8 cellular contexts compared by ENCODE assay signal in the genomic region with DNA sequence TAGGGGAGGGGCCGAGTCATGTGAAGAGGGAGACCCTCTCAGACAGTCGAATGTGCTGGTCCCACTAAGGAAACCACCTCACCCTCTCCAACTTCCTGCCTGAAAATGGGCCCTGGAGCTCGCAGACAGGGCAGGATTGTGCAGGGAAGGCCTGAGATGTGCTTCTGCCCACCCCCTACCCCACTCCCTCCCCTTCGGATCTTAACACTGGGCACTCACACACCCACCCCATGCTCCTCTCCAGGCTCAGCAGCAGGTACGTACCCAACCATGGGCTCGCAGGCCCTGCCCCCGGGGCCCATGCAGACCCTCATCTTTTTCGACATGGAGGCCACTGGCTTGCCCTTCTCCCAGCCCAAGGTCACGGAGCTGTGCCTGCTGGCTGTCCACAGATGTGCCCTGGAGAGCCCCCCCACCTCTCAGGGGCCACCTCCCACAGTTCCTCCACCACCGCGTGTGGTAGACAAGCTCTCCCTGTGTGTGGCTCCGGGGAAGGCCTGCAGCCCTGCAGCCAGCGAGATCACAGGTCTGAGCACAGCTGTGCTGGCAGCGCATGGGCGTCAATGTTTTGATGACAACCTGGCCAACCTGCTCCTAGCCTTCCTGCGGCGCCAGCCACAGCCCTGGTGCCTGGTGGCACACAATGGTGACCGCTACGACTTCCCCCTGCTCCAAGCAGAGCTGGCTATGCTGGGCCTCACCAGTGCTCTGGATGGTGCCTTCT. TPM values are rescaled to one million over a fixed set of nuclear protein-coding genes. Genes with fewer than 3 reads are reported as not detected.
DNase-seq lines count a peak whose midpoint lies in the region; ATAC-seq, FAIRE-seq and TF ChIP-seq lines count a peak whose summit lies in the region.

No MANE protein-coding gene starts in this region.

- ATAC-seq in GM19395 (IDR thresholded peaks at IDR 0.05; ENCODE audit: unreplicated experiment) (peak; percentile 28), HG03108 (IDR thresholded peaks at IDR 0.05; ENCODE audit: unreplicated experiment) (no peak)

- FAIRE-seq in bronchial epithelial cell (lab: Jason Lieb, UNC): no peak

- peak overlapping the region; percentile 57 for H3K4me3 ChIP-seq in AG04449 (ENCODE audit: low read depth, low read length)
- H3K4me3 ChIP-seq in OCI-LY7 (ENCODE audit: low read depth, low read length, poor library complexity, severe bottlenecking): peak overlapping the region; percentile 72
- H3K4me3 ChIP-seq in bronchial epithelial cell (ENCODE audit: low read depth, low read length): peak overlapping the region; percentile 30
- peak overlapping the region; percentile 32 for H3K4me3 ChIP-seq in lower leg skin (ENCODE audit: low read depth, poor library complexity, severe bottlenecking)

- intact Hi-C loops in OCI-LY7 (cut with micrococcal nuclease; ENCODE audit: unreplicated experiment) (loop anchor here (1.0 to 2.0 kb wide), 2 partner anchors 20 to 41 kb away; partner anchors contain the start of gene ATRIP), lower leg skin (cut with DNase I; ENCODE audit: low total_unique reads) (loop anchor here (10.0 kb wide), 1 partner anchor 78 kb away; no protein-coding TSS in a partner anchor)

- no peak for TF ChIP-seq CTCF in AG04449 (IDR thresholded peaks at IDR 0.05; ENCODE audit: insufficient read depth, low read length, missing control alignments)
- no peak for TF ChIP-seq CTCF in OCI-LY7 (conservative IDR thresholded peaks at IDR 0.05; ENCODE audit: low read length)
- no peak for TF ChIP-seq CTCF in bronchial epithelial cell (IDR thresholded peaks at IDR 0.05; ENCODE audit: insufficient read depth, low read length, severe bottlenecking)
- no peak for TF ChIP-seq CTCF in lower leg skin (IDR thresholded peaks at IDR 0.05)

- DNase-seq in AG04449 (ENCODE audit: low read depth, low spot score) (no peak), OCI-LY7 (ENCODE audit: low spot score) (peak; percentile 57), bronchial epithelial cell (ENCODE audit: low read depth) (no peak), lower leg skin (ENCODE audit: low spot score in 2 of 2) (no peak), NCI-H2171 treated with DMSO at 0.1 percent for 48 hours (lab: John Stamatoyannopoulos, UW) (no peak)

- H3K4me2 ChIP-seq in OCI-LY7 (ENCODE audit: low read length): peak overlapping the region; percentile 86

- 2 to 16% methylated on average over 10 to 16 of the region's 19 CpGs for WGBS in lower leg skin, 2 donors

- H3K4me1 ChIP-seq in OCI-LY7 (ENCODE audit: insufficient read depth, low read length, poor library complexity, severe bottlenecking): peaks cover 57% of the 10 kb centered on the region

- TSS peak; percentile 64 for BruUV-seq in OCI-LY7 (replicated peaks; lab: Mats Ljungman, UMichigan)

- peaks cover 42% of the 10 kb centered on the region for H3K79me2 ChIP-seq in OCI-LY7 (ENCODE audit: insufficient read depth, low read depth, low read length)

- H2AFZ ChIP-seq in OCI-LY7 (ENCODE audit: low read length): no peak overlapping the region

- CTCF ChIA-PET in AG04449 (lab: Yijun Ruan, JAX): interaction anchor here (1.0 to 12.0 kb wide), 7 partner anchors 14 to 220 kb away, joined by 3 to 106 read pairs (median 8); no protein-coding TSS in a partner anchor
- CTCF ChIA-PET in OCI-LY7 (lab: Charles Lee; ENCODE audit: unreplicated experiment): interaction anchor here (1.0 kb wide), 2 partner anchors 30 to 87 kb away, joined by 3 to 4 read pairs; no protein-coding TSS in a partner anchor

- no peak for TF ChIP-seq POLR2A in lower leg skin (IDR thresholded peaks at IDR 0.05)

- H4K20me1 ChIP-seq in OCI-LY7 (ENCODE audit: insufficient read depth, low read length): no peaks in the 10 kb centered on the region; the same call in 1 of the 2 replicates

- no peaks in the 10 kb centered on the region for H3K27me3 ChIP-seq in bronchial epithelial cell (ENCODE audit: control insufficient read depth, insufficient read depth, low read length)

- peak overlapping the region; percentile 59 for H3K27ac ChIP-seq in OCI-LY7 (ENCODE audit: low read depth, low read length, poor library complexity, severe bottlenecking)
- peak overlapping the region; percentile 99 for H3K27ac ChIP-seq in temporal lobe (ENCODE audit: low read depth, low read length)

- POLR2A ChIA-PET in AG04449 (lab: Yijun Ruan, JAX) (interaction anchor here (0.6 kb wide), 2 partner anchors 218 to 1235 kb away, joined by 3 read pairs; no protein-coding TSS in a partner anchor), OCI-LY7 (lab: Charles Lee) (interaction anchor here (0.7 kb wide), 1 partner anchor 27 kb away, joined by 3 read pairs; the partner anchor contains the start of genes CCDC51 and TMA7)

- H3K9me3 ChIP-seq in OCI-LY7 (ENCODE audit: low read length): no peaks in the 10 kb centered on the region

- no peaks in the 10 kb centered on the region for H3K9me2 ChIP-seq in OCI-LY7 (ENCODE audit: insufficient read depth, low read length)

- peaks cover 37% of the 10 kb centered on the region for H3K36me3 ChIP-seq in OCI-LY7 (ENCODE audit: insufficient read depth, low read length)
- peaks cover 19% of the 10 kb centered on the region for H3K36me3 ChIP-seq in bronchial epithelial cell (ENCODE audit: control insufficient read depth, insufficient read depth, low read length)

RNA-seq across cellular contexts. Expression of gene ATRIP, which starts 20.0 kb away (rescaled TPM):
- total RNA-seq in OCI-LY7 (2014; rRNA removed; shearing (Covaris generic)): 16.3 and 16.8 TPM in 2 replicates
- 20.3 and 24.5 TPM in 2 replicates for total RNA-seq in OCI-LY7 (2022)
- 4.1 and 5.5 TPM in 2 replicates for total RNA-seq in bronchial epithelial cell
- total RNA-seq in lower leg skin: 10 to 100 TPM in 2 of 4 donors, 1 to 10 TPM in 2; 5.6 to 14.1 (median 9.3) TPM
- 4.7 TPM for total RNA-seq in temporal lobe

RNA-seq across cellular contexts. Expression of gene TMA7, which starts 26.5 kb away (rescaled TPM):
- 313 and 486 TPM in 2 replicates for total RNA-seq in OCI-LY7 (2014; rRNA removed; shearing (Covaris generic))
- total RNA-seq in OCI-LY7 (2022) (226 and 250 TPM in 2 replicates), bronchial epithelial cell (190 and 360 TPM in 2 replicates), lower leg skin (100 to 1,000 TPM; 173 to 271 (median 250) TPM), temporal lobe (120 TPM)

RNA-seq across cellular contexts. Expression of gene CCDC51, which starts 26.6 kb away (rescaled TPM):
- 22.0 and 23.0 TPM in 2 replicates for total RNA-seq in OCI-LY7 (2014; rRNA removed; shearing (Covaris generic))
- total RNA-seq in OCI-LY7 (2022) (21.2 and 24.9 TPM in 2 replicates), bronchial epithelial cell (48.4 and 55.3 TPM in 2 replicates), lower leg skin (10 to 100 TPM in 3 of 4 donors, 1 to 10 TPM in 1; 6.7 to 17.1 (median 11.6) TPM), temporal lobe (7.4 TPM)

RNA-seq across cellular contexts. Expression of gene PLXNB1, which starts 36.7 kb away (rescaled TPM):
- total RNA-seq in OCI-LY7 (2014; rRNA removed; shearing (Covaris generic)): 4.4 and 14.9 TPM in 2 replicates
- total RNA-seq in OCI-LY7 (2022) (6.4 and 7.7 TPM in 2 replicates), bronchial epithelial cell (63.7 and 90.4 TPM in 2 replicates), lower leg skin (100 to 1,000 TPM; 111 to 227 (median 145) TPM), temporal lobe (50.9 TPM)

RNA-seq across cellular contexts. Expression of gene SHISA5, which starts 37.4 kb away (rescaled TPM):
- 80.5 and 102 TPM in 2 replicates for total RNA-seq in OCI-LY7 (2014; rRNA removed; shearing (Covaris generic))
- total RNA-seq in OCI-LY7 (2022): 97.1 and 97.3 TPM in 2 replicates
- 87.1 and 131 TPM in 2 replicates for total RNA-seq in bronchial epithelial cell
- 10 to 100 TPM; 64.3 to 93.6 (median 71.0) TPM for total RNA-seq in lower leg skin
- 47.5 TPM for total RNA-seq in temporal lobe
